9 cellular contexts compared by ENCODE assay signal in genomic region chr22:44331881-44332714, GRCh38. TPM values are rescaled to one million over a fixed set of nuclear protein-coding genes. Genes with fewer than 3 reads are reported as not detected.
A peak's percentile ranks its signal among the peaks of the same experiment; 100 is the strongest.
DNase-seq lines count a peak whose midpoint lies in the region; ATAC-seq and TF ChIP-seq lines count a peak whose summit lies in the region.
"Had no signal": no experiment of that assay in that cellular context is flagged by ENCODE, and none has a peak within 500 bp of the region (broad histone marks: within the 10 kb centered on the region; RNA-seq: fewer than 3 reads in every experiment).

No MANE protein-coding gene starts in this region.

- H3K27me3 ChIP-seq in heart right ventricle: peaks cover 8 to 58% (median 41%) of the 10 kb centered on the region in 7 donors

- peak in 3 of 9 donors; percentile 14 to 26 (median 16) for TF ChIP-seq CTCF in heart right ventricle (IDR thresholded peaks at IDR 0.05)

- intact Hi-C loops in heart right ventricle (cut with DNase I): loop anchor here in 4 of 10 donors (10.0 kb wide), 3 partner anchors 187 to 337 kb away; no protein-coding TSS in a partner anchor

- peak overlapping the region; percentile 18 for H3K27ac Mint-ChIP-seq in T-helper 1 cell treated with Interleukin-12 subunit alpha and Interleukin-12 subunit beta and Interleukin-4 antibody, amounts not matched to agents 30 μg/mL and 1 μg/mL, for 36 hours
- no peak overlapping the region for H3K27ac Mint-ChIP-seq in T-helper 17 cell

- peaks cover 47% of the 10 kb centered on the region for H3K27me3 Mint-ChIP-seq in T-helper 1 cell treated with Interleukin-12 subunit alpha and Interleukin-12 subunit beta and Interleukin-4 antibody, amounts not matched to agents 30 μg/mL and 1 μg/mL, for 36 hours (ENCODE audit: low read depth)
- H3K27me3 Mint-ChIP-seq in T-helper 17 cell: peaks cover 39% of the 10 kb centered on the region

- H3K4me1 ChIP-seq in heart right ventricle: peaks cover 4 to 17% (median 7%) of the 10 kb centered on the region in 9 donors

- 10 to 22% methylated on average over 26 to 47 of the region's 55 CpGs for WGBS in heart right ventricle, 2 donors

- no peak for ATAC-seq in T-helper 17 cell
- ATAC-seq in heart right ventricle: peak in 4 of 8 donors; percentile 49 to 70 (median 57)
- ATAC-seq in stimulated activated naive CD8-positive, alpha-beta T cell treated with anti-CD3 and anti-CD28 coated beads, Interleukin-15, Interleukin-2, amounts not matched to agents 100 U/mL and 50 U/mL, for 24 hours: no peak
- no peak for ATAC-seq in GM19467 (IDR thresholded peaks at IDR 0.05; ENCODE audit: unreplicated experiment)
- ATAC-seq in HG03565 (IDR thresholded peaks at IDR 0.05; ENCODE audit: unreplicated experiment): no peak

- H3K36me3 Mint-ChIP-seq in T-helper 1 cell treated with Interleukin-12 subunit alpha and Interleukin-12 subunit beta and Interleukin-4 antibody, amounts not matched to agents 30 μg/mL and 1 μg/mL, for 36 hours (ENCODE audit: low read depth): no peaks in the 10 kb centered on the region
- H3K36me3 Mint-ChIP-seq in T-helper 17 cell (ENCODE audit: low read depth): peaks cover 3% of the 10 kb centered on the region

- H3K36me3 ChIP-seq in heart right ventricle: no peaks in the 10 kb centered on the region

- peak overlapping the region in 7 of 10 donors; percentile 24 to 41 (median 39) for H3K4me3 ChIP-seq in heart right ventricle

- H3K9me3 ChIP-seq in T-helper 17 cell (ENCODE audit: control insufficient read depth, low read length, poor library complexity, severe bottlenecking) (no peaks in the 10 kb centered on the region), heart right ventricle (no peaks in the 10 kb centered on the region)

- H3K4me3 Mint-ChIP-seq in T-helper 1 cell treated with Interleukin-12 subunit alpha and Interleukin-12 subunit beta and Interleukin-4 antibody, amounts not matched to agents 30 μg/mL and 1 μg/mL, for 36 hours: peak overlapping the region; percentile 19
- peak overlapping the region; percentile 86 for H3K4me3 Mint-ChIP-seq in T-helper 17 cell

- H3K27ac ChIP-seq in heart right ventricle: no peak overlapping the region

- DNase-seq in T-helper 1 cell (no peak), T-helper 17 cell (no peak), heart right ventricle (peak in 1 of 2 donors; percentile 48), SIG-M5 (lab: John Stamatoyannopoulos, UW) (no peak)
- peak; percentile 22 for DNase-seq in stimulated activated naive CD8-positive, alpha-beta T cell treated with anti-CD3 and anti-CD28 coated beads, Interleukin-15, Interleukin-2, amounts not matched to agents 100 U/mL and 50 U/mL, for 24 hours
- DNase-seq: activated CD8-positive, alpha-beta memory T cell treated with anti-CD3 and anti-CD28 coated beads, Interleukin-2, amount 50 U/mL, for 4 hours had no signal

- H3K4me1 Mint-ChIP-seq in T-helper 1 cell treated with Interleukin-12 subunit alpha and Interleukin-12 subunit beta and Interleukin-4 antibody, amounts not matched to agents 30 μg/mL and 1 μg/mL, for 36 hours (ENCODE audit: low read depth): peaks cover 9% of the 10 kb centered on the region
- H3K4me1 Mint-ChIP-seq in T-helper 17 cell: peaks cover 7% of the 10 kb centered on the region

- no peaks in the 10 kb centered on the region for H3K9me3 Mint-ChIP-seq in T-helper 1 cell treated with Interleukin-12 subunit alpha and Interleukin-12 subunit beta and Interleukin-4 antibody, amounts not matched to agents 30 μg/mL and 1 μg/mL, for 36 hours

RNA-seq across cellular contexts. Expression of gene SHISAL1, which starts 19.3 kb away (rescaled TPM):
- total RNA-seq in T-helper 17 cell (not detected), heart right ventricle (1 to 10 TPM in 4 of 10 donors, under 1 TPM in 6; 0.15 to 1.7 (median 0.78) TPM)
- polyA plus RNA-seq in heart right ventricle: under 1 TPM; 0.37 to 0.43 TPM
